In the genomic region with DNA sequence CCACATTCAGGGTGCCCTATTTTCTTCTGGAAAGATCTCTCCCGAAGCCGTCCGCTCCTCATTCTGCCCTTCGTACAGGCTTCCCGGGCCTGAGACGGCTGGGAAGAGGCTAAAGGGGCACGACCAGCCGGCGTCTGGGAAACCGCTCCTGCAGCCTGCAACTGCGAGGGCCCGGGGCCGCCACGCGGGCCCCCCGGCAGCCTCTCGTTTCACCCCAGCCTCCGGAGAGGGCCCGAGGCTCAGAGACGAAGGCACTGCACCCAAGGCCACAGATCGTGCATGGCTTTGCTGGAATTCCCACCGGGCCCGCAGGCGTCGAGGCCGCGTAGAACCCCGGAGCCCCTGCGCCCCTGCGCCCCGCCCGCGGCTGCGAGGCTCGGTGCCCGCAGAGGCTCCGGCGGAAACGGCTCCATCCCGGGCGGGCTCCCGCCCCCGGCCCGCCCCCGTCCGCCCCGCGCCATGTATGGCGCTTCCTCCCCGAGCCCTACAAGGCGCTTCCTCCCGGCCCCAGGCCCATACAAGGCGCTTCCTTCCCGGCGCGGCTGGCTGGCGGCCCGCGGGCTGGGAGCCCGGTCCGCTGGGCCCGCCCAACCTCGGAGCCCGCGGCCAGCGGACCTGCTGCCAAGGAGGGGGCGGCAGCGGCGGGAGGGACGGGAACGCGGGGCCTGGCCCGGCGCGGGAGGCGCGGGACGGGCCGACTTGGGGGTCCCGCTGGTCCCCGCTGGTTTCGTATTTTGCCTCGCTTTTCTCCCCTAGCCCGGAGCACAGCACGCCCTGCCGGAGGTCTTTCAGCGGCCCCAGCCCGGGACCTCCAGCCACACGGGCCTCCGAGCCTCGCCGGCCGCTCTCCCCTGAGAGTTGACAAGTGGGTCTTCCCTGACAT, we compare ENCODE assay signal across 1 cellular context.
TF ChIP-seq lines count a peak whose summit lies in the region.

No MANE protein-coding gene starts in this region.

TF ChIP-seq in HepG2, 621 proteins besides CTCF, POLR2A, EP300 and RAD21 (continued from another document and continues in another):
- no peak for TF ChIP-seq ZNF407 (CRISPR knock-in tag; IDR thresholded peaks at IDR 0.05; ENCODE audit: not compliant biosample characterization)
- TF ChIP-seq, protein P1, sequence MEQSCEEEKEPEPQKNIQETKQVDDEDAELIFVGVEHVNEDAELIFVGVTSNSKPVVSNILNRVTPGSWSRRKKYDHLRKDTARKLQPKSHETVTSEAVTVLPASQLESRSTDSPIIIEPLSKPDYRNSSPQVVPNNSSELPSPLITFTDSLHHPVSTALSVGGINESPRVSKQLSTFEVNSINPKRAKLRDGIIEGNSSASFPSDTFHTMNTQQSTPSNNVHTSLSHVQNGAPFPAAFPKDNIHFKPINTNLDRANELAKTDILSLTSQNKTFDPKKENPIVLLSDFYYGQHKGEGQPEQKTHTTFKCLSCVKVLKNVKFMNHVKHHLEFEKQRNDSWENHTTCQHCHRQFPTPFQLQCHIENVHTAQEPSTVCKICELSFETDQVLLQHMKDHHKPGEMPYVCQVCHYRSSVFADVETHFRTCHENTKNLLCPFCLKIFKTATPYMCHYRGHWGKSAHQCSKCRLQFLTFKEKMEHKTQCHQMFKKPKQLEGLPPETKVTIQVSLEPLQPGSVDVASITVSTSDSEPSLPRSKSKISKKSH (CRISPR knock-in tag; IDR thresholded peaks at IDR 0.05; ENCODE audit: borderline replicate concordance): no peak
- TF ChIP-seq ZNF34 (CRISPR knock-in tag; IDR thresholded peaks at IDR 0.05; ENCODE audit: borderline replicate concordance): no peak
- TF ChIP-seq REL (CRISPR knock-in tag; conservative IDR thresholded peaks at IDR 0.05): peak; percentile 80; the same call in 1 of the 2 replicates
- TF ChIP-seq EZH2 (conservative IDR thresholded peaks at IDR 0.05; ENCODE audit: low read depth, low read length): no peak
- TF ChIP-seq ZMYM4 (CRISPR knock-in tag; IDR thresholded peaks at IDR 0.05): peak; percentile 42; the same call in 1 of the 2 replicates
- TF ChIP-seq PRMT3 (CRISPR knock-in tag; IDR thresholded peaks at IDR 0.05; ENCODE audit: borderline replicate concordance, low read depth): no peak
- peak; percentile 53; the same call in 1 of the 2 replicates for TF ChIP-seq ZNF160 (CRISPR knock-in tag; IDR thresholded peaks at IDR 0.05)
- TF ChIP-seq TEAD3 (CRISPR knock-in tag; optimal IDR thresholded peaks at IDR 0.05; ENCODE audit: borderline replicate concordance): no peak
- TF ChIP-seq ZNF513 (CRISPR knock-in tag; conservative IDR thresholded peaks at IDR 0.05): no peak
- TF ChIP-seq ATF3 (CRISPR knock-in tag; IDR thresholded peaks at IDR 0.05): no peak
- peak; percentile 39; the same call in 1 of the 2 replicates for TF ChIP-seq ATF7-NPFF (CRISPR knock-in tag; IDR thresholded peaks at IDR 0.05; ENCODE audit: low read depth)
- TF ChIP-seq RFXAP (CRISPR knock-in tag; IDR thresholded peaks at IDR 0.05; ENCODE audit: borderline replicate concordance): peak; percentile 46; the same call in 1 of the 2 replicates
- no peak for TF ChIP-seq JARID2 (CRISPR knock-in tag; IDR thresholded peaks at IDR 0.05; ENCODE audit: insufficient replicate concordance)
- TF ChIP-seq ZFP82 (CRISPR knock-in tag; IDR thresholded peaks at IDR 0.05; ENCODE audit: borderline replicate concordance): no peak; the same call in 1 of the 2 replicates
- peak; percentile 23 for TF ChIP-seq HNRNPLL (IDR thresholded peaks at IDR 0.05; ENCODE audit: low read depth, low read length, poor library complexity, severe bottlenecking)
- TF ChIP-seq KAT8 (CRISPR knock-in tag; IDR thresholded peaks at IDR 0.05): peak; percentile 41; the same call in 1 of the 2 replicates
- TF ChIP-seq MXD4 (CRISPR knock-in tag; IDR thresholded peaks at IDR 0.05): no peak
- no peak for TF ChIP-seq PAX8 (CRISPR knock-in tag; IDR thresholded peaks at IDR 0.05; ENCODE audit: borderline replicate concordance)
- no peak for TF ChIP-seq ZNF382 (CRISPR knock-in tag; IDR thresholded peaks at IDR 0.05; ENCODE audit: borderline replicate concordance)
- peak; percentile 52; the same call in 1 of the 2 replicates for TF ChIP-seq ZNF672 (CRISPR knock-in tag; IDR thresholded peaks at IDR 0.05)
- no peak for TF ChIP-seq CEBPB (IDR thresholded peaks at IDR 0.05; ENCODE audit: borderline replicate concordance, low read depth, low read length)
- TF ChIP-seq ZNF598 (CRISPR knock-in tag; IDR thresholded peaks at IDR 0.05; ENCODE audit: borderline replicate concordance): 0 out of 2 replicates have a peak, but pooled peaks have one; percentile 28
- TF ChIP-seq SAP130 (CRISPR knock-in tag; IDR thresholded peaks at IDR 0.05; ENCODE audit: low read depth): peak; percentile 64
- TF ChIP-seq GABPA (IDR thresholded peaks at IDR 0.05; ENCODE audit: low read depth, low read length): peak; percentile 40; the same call in 1 of the 2 replicates
- TF ChIP-seq GABPA (CRISPR knock-in tag; IDR thresholded peaks at IDR 0.05; ENCODE audit: low read depth): 0 out of 2 replicates have a peak, but pooled peaks have one; percentile 11
- no peak for TF ChIP-seq ZNF878 (CRISPR knock-in tag; IDR thresholded peaks at IDR 0.05)
- TF ChIP-seq NFIB (CRISPR knock-in tag; IDR thresholded peaks at IDR 0.05; ENCODE audit: borderline replicate concordance): no peak
- TF ChIP-seq ZNF33B (CRISPR knock-in tag; IDR thresholded peaks at IDR 0.05): no peak; the same call in 1 of the 2 replicates
- TF ChIP-seq ZNF768 (CRISPR knock-in tag; IDR thresholded peaks at IDR 0.05): peak; percentile 30; the same call in 1 of the 2 replicates
- TF ChIP-seq GABPB1 (CRISPR knock-in tag; IDR thresholded peaks at IDR 0.05): peak; percentile 73; the same call in 1 of the 2 replicates
- TF ChIP-seq PHF8 (CRISPR knock-in tag; IDR thresholded peaks at IDR 0.05): peak; percentile 70
- TF ChIP-seq ZNF430 (CRISPR knock-in tag; IDR thresholded peaks at IDR 0.05): 0 out of 2 replicates have a peak, but pooled peaks have one; percentile 5
- no peak for TF ChIP-seq SIX4 (CRISPR knock-in tag; IDR thresholded peaks at IDR 0.05)
- TF ChIP-seq MTA1 (CRISPR knock-in tag; IDR thresholded peaks at IDR 0.05; ENCODE audit: borderline replicate concordance): no peak
- no peak for TF ChIP-seq ZNF839 (CRISPR knock-in tag; IDR thresholded peaks at IDR 0.05; ENCODE audit: borderline replicate concordance)
- 0 out of 2 replicates have a peak, but pooled peaks have one; percentile 39 for TF ChIP-seq ZNF670 (CRISPR knock-in tag; IDR thresholded peaks at IDR 0.05; ENCODE audit: borderline replicate concordance)
- no peak for TF ChIP-seq SMC3 (IDR thresholded peaks at IDR 0.05; ENCODE audit: low read length)
- no peak for TF ChIP-seq ZBTB38 (CRISPR knock-in tag; IDR thresholded peaks at IDR 0.05)
- TF ChIP-seq FLYWCH1 (CRISPR knock-in tag; IDR thresholded peaks at IDR 0.05): no peak
- TF ChIP-seq, protein P2, sequence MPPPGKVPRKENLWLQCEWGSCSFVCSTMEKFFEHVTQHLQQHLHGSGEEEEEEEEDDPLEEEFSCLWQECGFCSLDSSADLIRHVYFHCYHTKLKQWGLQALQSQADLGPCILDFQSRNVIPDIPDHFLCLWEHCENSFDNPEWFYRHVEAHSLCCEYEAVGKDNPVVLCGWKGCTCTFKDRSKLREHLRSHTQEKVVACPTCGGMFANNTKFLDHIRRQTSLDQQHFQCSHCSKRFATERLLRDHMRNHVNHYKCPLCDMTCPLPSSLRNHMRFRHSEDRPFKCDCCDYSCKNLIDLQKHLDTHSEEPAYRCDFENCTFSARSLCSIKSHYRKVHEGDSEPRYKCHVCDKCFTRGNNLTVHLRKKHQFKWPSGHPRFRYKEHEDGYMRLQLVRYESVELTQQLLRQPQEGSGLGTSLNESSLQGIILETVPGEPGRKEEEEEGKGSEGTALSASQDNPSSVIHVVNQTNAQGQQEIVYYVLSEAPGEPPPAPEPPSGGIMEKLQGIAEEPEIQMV (CRISPR knock-in tag; IDR thresholded peaks at IDR 0.05; ENCODE audit: low read depth): peak; percentile 88; the same call in 1 of the 2 replicates
- TF ChIP-seq SP1 (IDR thresholded peaks at IDR 0.05): no peak
- peak; percentile 67 for TF ChIP-seq SP1 (CRISPR knock-in tag; IDR thresholded peaks at IDR 0.05)
- TF ChIP-seq POLR2AphosphoS2 (IDR thresholded peaks at IDR 0.05; ENCODE audit: low read depth, low read length): no peak
- no peak for TF ChIP-seq MIXL1 (CRISPR knock-in tag; IDR thresholded peaks at IDR 0.05)
- no peak for TF ChIP-seq ZFP41 (CRISPR knock-in tag; IDR thresholded peaks at IDR 0.05; ENCODE audit: borderline replicate concordance)
- no peak for TF ChIP-seq USF2 (IDR thresholded peaks at IDR 0.05; ENCODE audit: low read depth, low read length)
- TF ChIP-seq USF2 (CRISPR knock-in tag; IDR thresholded peaks at IDR 0.05; ENCODE audit: borderline replicate concordance): peak; percentile 79; the same call in 1 of the 2 replicates
- TF ChIP-seq NCOA1 (CRISPR knock-in tag; IDR thresholded peaks at IDR 0.05): no peak
- no peak for TF ChIP-seq ZSCAN22 (CRISPR knock-in tag; IDR thresholded peaks at IDR 0.05)
- TF ChIP-seq ZNF549 (CRISPR knock-in tag; IDR thresholded peaks at IDR 0.05): no peak
